Comparison of ENCODE assay signal across 9 cellular contexts in genomic region chr7:27873981-27874957, GRCh38.
DNase-seq lines count a peak whose midpoint lies in the region; ATAC-seq and TF ChIP-seq lines count a peak whose summit lies in the region.
"Had no signal": no experiment of that assay in that cellular context is flagged by ENCODE, and none has a peak within 500 bp of the region (broad histone marks: within the 10 kb centered on the region; RNA-seq: fewer than 3 reads in every experiment).

No MANE protein-coding gene starts in this region.

- H3K4me3 ChIP-seq in gastroesophageal sphincter (no peak overlapping the region), psoas muscle (no peak overlapping the region)

- CTCF ChIA-PET in activated naive CD4-positive, alpha-beta T cell treated with anti-CD3 and anti-CD28 coated beads, Interleukin-2, amount 10 ng/mL, durations not matched to agents 7 days and 5 days (lab: Charles Lee), result no interaction called here

- H3K9me3 ChIP-seq in gastroesophageal sphincter, result no peaks in the 10 kb centered on the region
- no peaks in the 10 kb centered on the region for H3K9me3 ChIP-seq in psoas muscle

- no peak for TF ChIP-seq EP300 in gastroesophageal sphincter (IDR thresholded peaks at IDR 0.05)

- H3K27me3 ChIP-seq in gastroesophageal sphincter (no peaks in the 10 kb centered on the region), psoas muscle (ENCODE audit: insufficient read depth in 3 of 3, low read length in 2 of 3) (no peaks in the 10 kb centered on the region)

- H3K27ac Mint-ChIP-seq in activated naive CD4-positive, alpha-beta T cell treated with anti-CD3 and anti-CD28 coated beads, Interleukin-2, amount 10 ng/mL, durations not matched to agents 7 days and 5 days, result no peak overlapping the region

- peak; percentile 76 for DNase-seq in DMS 273 (lab: John Stamatoyannopoulos, UW; ENCODE audit: unreplicated experiment)
- peak; percentile 54 to 62 for DNase-seq in psoas muscle
- no peak for DNase-seq in activated CD4-positive, alpha-beta T cell treated with anti-CD3 and anti-CD28 coated beads for 48 hours
- no peak for DNase-seq in activated naive CD4-positive, alpha-beta T cell treated with anti-CD3 and anti-CD28 coated beads, Interleukin-2, amount 10 ng/mL, durations not matched to agents 7 days and 5 days
- DNase-seq: NCI-H1417 treated with DMSO at 0.1 percent for 48 hours had no signal

- TF ChIP-seq CTCF in gastroesophageal sphincter (IDR thresholded peaks at IDR 0.05), result no peak
- TF ChIP-seq CTCF in psoas muscle (IDR thresholded peaks at IDR 0.05), result no peak

- ATAC-seq in SK-N-SH treated with all-trans-retinoic acid at 6 μM for 48 hours, result peak; percentile 84
- peak; percentile 58 for ATAC-seq in gastroesophageal sphincter
- ATAC-seq in psoas muscle, result peak; percentile 42 to 84 (median 64)
- no peak for ATAC-seq in HG03097 (IDR thresholded peaks at IDR 0.05; ENCODE audit: low FRiP score, unreplicated experiment)
- no peak for ATAC-seq in HG03175 (IDR thresholded peaks at IDR 0.05; ENCODE audit: unreplicated experiment)

- TF ChIP-seq POLR2A in gastroesophageal sphincter (IDR thresholded peaks at IDR 0.05), result no peak

- no peaks in the 10 kb centered on the region for H3K9me3 Mint-ChIP-seq in activated naive CD4-positive, alpha-beta T cell treated with anti-CD3 and anti-CD28 coated beads, Interleukin-2, amount 10 ng/mL, durations not matched to agents 7 days and 5 days

- H3K36me3 ChIP-seq in gastroesophageal sphincter, result no peaks in the 10 kb centered on the region
- H3K36me3 ChIP-seq in psoas muscle (ENCODE audit: insufficient read depth in 1 of 2, low read depth in 1 of 2), result no peaks in the 10 kb centered on the region

- H3K4me3 Mint-ChIP-seq in activated naive CD4-positive, alpha-beta T cell treated with anti-CD3 and anti-CD28 coated beads, Interleukin-2, amount 10 ng/mL, durations not matched to agents 7 days and 5 days, result no peak overlapping the region

- intact Hi-C loops in psoas muscle (cut with DNase I), result no loop called here

- H3K27me3 Mint-ChIP-seq in activated naive CD4-positive, alpha-beta T cell treated with anti-CD3 and anti-CD28 coated beads, Interleukin-2, amount 10 ng/mL, durations not matched to agents 7 days and 5 days, result no peaks in the 10 kb centered on the region

- H3K4me1 ChIP-seq in gastroesophageal sphincter (peaks cover 0 to 29% (median 14%) of the 10 kb centered on the region in 3 donors), psoas muscle (peaks cover 11% of the 10 kb centered on the region)

- WGBS in gastroesophageal sphincter (ENCODE audit: low coverage in 1 of 2), 2 donors, result 59 to 82% methylated on average over 6 of the region's 13 CpGs
- WGBS in psoas muscle, 3 donors, result 59 to 69% (median 61%) methylated on average over 13 of the region's 13 CpGs

- H3K27ac ChIP-seq in gastroesophageal sphincter (no peak overlapping the region), psoas muscle (no peak overlapping the region)

- H3K36me3 Mint-ChIP-seq in activated naive CD4-positive, alpha-beta T cell treated with anti-CD3 and anti-CD28 coated beads, Interleukin-2, amount 10 ng/mL, durations not matched to agents 7 days and 5 days, result no peaks in the 10 kb centered on the region

- peaks cover 2% of the 10 kb centered on the region for H3K4me1 Mint-ChIP-seq in activated naive CD4-positive, alpha-beta T cell treated with anti-CD3 and anti-CD28 coated beads, Interleukin-2, amount 10 ng/mL, durations not matched to agents 7 days and 5 days

TF ChIP-seq in SK-N-SH treated with all-trans-retinoic acid at 6 μM for 48 hours, 23 proteins besides CTCF, POLR2A, EP300 and RAD21:
- no peak for TF ChIP-seq ZNF70 (CRISPR knock-in tag; IDR thresholded peaks at IDR 0.05)
- TF ChIP-seq POU6F1 (CRISPR knock-in tag; IDR thresholded peaks at IDR 0.05; ENCODE audit: borderline replicate concordance, low read depth), result no peak
- TF ChIP-seq CREB5 (CRISPR knock-in tag; IDR thresholded peaks at IDR 0.05; ENCODE audit: low read depth), result no peak
- no peak for TF ChIP-seq ESRRG (CRISPR knock-in tag; IDR thresholded peaks at IDR 0.05)
- no peak for TF ChIP-seq RARB (CRISPR knock-in tag; IDR thresholded peaks at IDR 0.05)
- TF ChIP-seq ISL1 (CRISPR knock-in tag; IDR thresholded peaks at IDR 0.05), result no peak
- TF ChIP-seq ZNF8 (CRISPR knock-in tag; IDR thresholded peaks at IDR 0.05), result no peak
- TF ChIP-seq TOX (CRISPR knock-in tag; IDR thresholded peaks at IDR 0.05; ENCODE audit: borderline replicate concordance), result no peak
- no peak for TF ChIP-seq ZC3H10 (CRISPR knock-in tag; IDR thresholded peaks at IDR 0.05)
- TF ChIP-seq ZNF565 (CRISPR knock-in tag; conservative IDR thresholded peaks at IDR 0.05; ENCODE audit: low read depth), result no peak
- no peak for TF ChIP-seq TCF4 (CRISPR knock-in tag; IDR thresholded peaks at IDR 0.05; ENCODE audit: borderline replicate concordance)
- no peak for TF ChIP-seq SNAI2 (CRISPR knock-in tag; IDR thresholded peaks at IDR 0.05)
- TF ChIP-seq CSDC2 (CRISPR knock-in tag; IDR thresholded peaks at IDR 0.05), result no peak

Comparison
In these comparisons a context has a peak if more than half of its experiments do, and no peak if none do; other contexts are left out.
1. DNase-seq: peak in DMS 273 (single experiment) and psoas muscle (2 of 2); none in activated CD4-positive, alpha-beta T cell treated with anti-CD3 and anti-CD28 coated beads for 48 hours (single experiment) and activated naive CD4-positive, alpha-beta T cell treated with anti-CD3 and anti-CD28 coated beads, Interleukin-2, amount 10 ng/mL, durations not matched to agents 7 days and 5 days (single experiment).
2. ATAC-seq: peak in SK-N-SH treated with all-trans-retinoic acid at 6 μM for 48 hours (single experiment), gastroesophageal sphincter (single experiment) and psoas muscle (4 of 4); none in HG03097 (single experiment) and HG03175 (single experiment).